ENCODE assay signal across 13 cellular contexts in the genomic region with DNA sequence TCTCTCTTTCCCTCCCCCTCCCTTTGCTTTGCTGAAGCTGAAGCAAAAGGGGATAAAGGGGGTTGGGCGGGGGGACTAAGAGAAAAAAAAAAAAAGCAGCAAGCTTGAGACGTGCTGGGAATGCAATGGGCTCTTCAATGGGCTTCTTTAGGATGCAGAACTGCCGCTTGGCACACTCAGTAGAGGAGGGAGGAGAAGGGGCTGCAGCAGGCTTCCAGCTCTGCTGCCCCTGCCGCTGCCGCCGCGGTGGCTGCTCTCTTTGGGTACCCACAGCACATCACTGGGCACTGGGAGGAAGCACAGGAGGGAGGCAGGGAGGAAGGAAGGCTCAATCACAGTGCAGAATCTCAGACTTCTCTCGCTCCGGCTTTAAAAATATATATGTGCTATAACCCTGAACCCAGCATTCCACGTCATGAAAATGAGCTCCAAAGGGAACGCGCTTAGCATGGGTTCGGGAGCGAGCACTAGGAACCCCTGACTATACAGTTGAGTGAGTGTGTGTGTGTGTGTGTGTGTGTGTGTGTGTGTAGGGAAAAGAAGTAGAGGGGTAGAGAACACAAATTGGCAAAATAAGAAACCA. TPM values are rescaled to one million over a fixed set of nuclear protein-coding genes. Genes with fewer than 3 reads are reported as not detected.
A peak's percentile ranks its signal among the peaks of the same experiment; 100 is the strongest.
DNase-seq lines count a peak whose midpoint lies in the region; ATAC-seq, FAIRE-seq and TF ChIP-seq lines count a peak whose summit lies in the region.
"Had no signal": no experiment of that assay in that cellular context is flagged by ENCODE, and none has a peak within 500 bp of the region (broad histone marks: within the 10 kb centered on the region; RNA-seq: fewer than 3 reads in every experiment).

No MANE protein-coding gene starts in this region.

- no peaks in the 10 kb centered on the region for H3K79me2 ChIP-seq in smooth muscle cell (ENCODE audit: low read depth)

- peaks cover 76% of the 10 kb centered on the region for H3K27me3 ChIP-seq in smooth muscle cell (ENCODE audit: low read depth)

- H3K4me2 ChIP-seq in smooth muscle cell, result peak overlapping the region; percentile 64

- H3K36me3 ChIP-seq in kidney (ENCODE audit: control insufficient read depth in 1 of 2, insufficient read depth in 2 of 2, low read length in 2 of 2), result no peaks in the 10 kb centered on the region
- H3K36me3 ChIP-seq in smooth muscle cell (ENCODE audit: low read depth), result no peaks in the 10 kb centered on the region
- H3K36me3 ChIP-seq: neutrophil, tibial nerve had no signal

- no peak for FAIRE-seq in kidney (lab: Jason Lieb, UNC)

- no peaks in the 10 kb centered on the region for H3F3A ChIP-seq in smooth muscle cell (ENCODE audit: low read depth)

- H4K20me1 ChIP-seq in smooth muscle cell (ENCODE audit: low read depth), result no peaks in the 10 kb centered on the region

- no peak for TF ChIP-seq CTCF in coronary artery (IDR thresholded peaks at IDR 0.05)
- no peak for TF ChIP-seq CTCF in kidney (IDR thresholded peaks at IDR 0.05; ENCODE audit: borderline replicate concordance, extremely low read depth, insufficient read depth)
- no peak for TF ChIP-seq CTCF in smooth muscle cell (IDR thresholded peaks at IDR 0.05; ENCODE audit: borderline replicate concordance, insufficient read depth, poor library complexity, severe bottlenecking)

- no peak overlapping the region for H2AFZ ChIP-seq in smooth muscle cell (ENCODE audit: low read depth)

- H3K9ac ChIP-seq in kidney (ENCODE audit: low read length in 2 of 2) (no peak overlapping the region), smooth muscle cell (ENCODE audit: low read depth) (no peak overlapping the region)

- H3K4me3 ChIP-seq in coronary artery (peak overlapping the region; percentile 49), kidney (ENCODE audit: low read length in 2 of 2) (no peak overlapping the region), smooth muscle cell (peak overlapping the region; percentile 59)

- peaks cover 10 to 11% of the 10 kb centered on the region in 2 donors for H3K4me1 ChIP-seq in kidney (ENCODE audit: control insufficient read depth in 1 of 2, insufficient read depth in 1 of 2, low read depth in 1 of 2, low read length in 2 of 2)
- H3K4me1 ChIP-seq in smooth muscle cell (ENCODE audit: low read depth), result peaks cover 30% of the 10 kb centered on the region

- WGBS in smooth muscle cell (ENCODE audit: low lambda C conversion rate), result 5% methylated on average over 14 of the region's 14 CpGs

- H3K9me3 ChIP-seq in kidney (ENCODE audit: control insufficient read depth in 1 of 2, low read length in 2 of 2) (no peaks in the 10 kb centered on the region), smooth muscle cell (replicated peaks; ENCODE audit: low read depth) (no peaks in the 10 kb centered on the region)
- H3K9me3 ChIP-seq: neutrophil, tibial nerve had no signal

- H3K27ac ChIP-seq in coronary artery (no peak overlapping the region), kidney (ENCODE audit: low read depth in 2 of 2, low read length in 2 of 2) (no peak overlapping the region), smooth muscle cell (ENCODE audit: low read depth) (no peak overlapping the region)
- H3K27ac ChIP-seq: 22Rv1, neutrophil, tibial nerve had no signal

- ATAC-seq in HG02571 (IDR thresholded peaks at IDR 0.05; ENCODE audit: unreplicated experiment), result no peak
- no peak for ATAC-seq in HG03108 (IDR thresholded peaks at IDR 0.05; ENCODE audit: unreplicated experiment)
- ATAC-seq: left colon had no signal

- peak; percentile 20 for DNase-seq in NCI-H146 (lab: John Stamatoyannopoulos, UW)
- no peak for DNase-seq in NCI-H146 treated with DMSO at 0.1 percent for 48 hours (lab: John Stamatoyannopoulos, UW; ENCODE audit: unreplicated experiment)
- no peak for DNase-seq in coronary artery (ENCODE audit: low spot score)
- DNase-seq in kidney, result peak; percentile 39
- DNase-seq in smooth muscle cell (lab: John Stamatoyannopoulos, UW; ENCODE audit: unreplicated experiment), result no peak
- DNase-seq in SW480 (ENCODE audit: low spot score), result no peak
- DNase-seq: left colon, NCI-H1105 had no signal

- intact Hi-C loops in kidney (cut with DNase I), result no loop called here

RNA-seq across cellular contexts. Expression of a gene that starts 3.5 kb away (rescaled TPM):
- total RNA-seq in kidney (0.44 TPM), smooth muscle cell (not detected in 2 replicates)
- polyA plus RNA-seq in kidney (ENCODE audit: insufficient read depth, low read depth, low replicate concordance) (0.30 TPM), smooth muscle cell (not detected in 2 replicates)
- total RNA-seq: tibial nerve had no signal

Comparison
In these comparisons a context has a peak if more than half of its experiments do, and no peak if none do; other contexts are left out.
1. DNase-seq: peak in NCI-H146 (single experiment) and kidney (single experiment); none in NCI-H146 treated with DMSO at 0.1 percent for 48 hours (single experiment), coronary artery (single experiment), smooth muscle cell (single experiment) and SW480 (single experiment).
2. H3K4me3 ChIP-seq: peak in coronary artery (single experiment) and smooth muscle cell (single experiment); none in kidney (0 of 2).